18 cellular contexts compared by ENCODE assay signal in genomic region chr2:164561416-164561815, GRCh38. TPM values are rescaled to one million over a fixed set of nuclear protein-coding genes. Genes with fewer than 3 reads are reported as not detected.
DNase-seq lines count a peak whose midpoint lies in the region; ATAC-seq, FAIRE-seq and TF ChIP-seq lines count a peak whose summit lies in the region.
"Had no signal": no experiment of that assay in that cellular context is flagged by ENCODE, and none has a peak within 500 bp of the region (broad histone marks: within the 10 kb centered on the region; RNA-seq: fewer than 3 reads in every experiment).

No MANE protein-coding gene starts in this region.

- WGBS in right lobe of liver (ENCODE audit: insufficient coverage, low coverage, low lambda C conversion rate, missing lambda C conversion rate), result 62% methylated on average over 3 of the region's 4 CpGs

- H3K27me3 ChIP-seq in right atrium auricular region (no peaks in the 10 kb centered on the region), bronchial epithelial cell (ENCODE audit: control insufficient read depth, insufficient read depth, low read length) (no peaks in the 10 kb centered on the region), right lobe of liver (no peaks in the 10 kb centered on the region), upper lobe of right lung (no peaks in the 10 kb centered on the region)
- H3K27me3 ChIP-seq: BLaER1 had no signal

- peaks cover 0 to 9% of the 10 kb centered on the region in 2 donors for H3K4me1 ChIP-seq in right atrium auricular region
- H3K4me1 ChIP-seq in HEK293 (ENCODE audit: control insufficient read depth, insufficient read depth, low read length), result no peaks in the 10 kb centered on the region; the same call in 1 of the 2 replicates
- peaks cover 0 to 37% (median 3%) of the 10 kb centered on the region in 4 donors for H3K4me1 ChIP-seq in right lobe of liver
- H3K4me1 ChIP-seq in upper lobe of right lung, result peaks cover 18% of the 10 kb centered on the region
- H3K4me1 ChIP-seq: BLaER1 had no signal

- CTCF ChIA-PET in HEK293 (lab: Yijun Ruan, JAX), result interaction anchor here (0.6 to 4.7 kb wide), 12 partner anchors 9 to 1391 kb away, joined by 3 to 67 read pairs (median 4); partner anchors contain the start of gene GRB14

- TF ChIP-seq POLR2A in right lobe of liver (IDR thresholded peaks at IDR 0.05), result no peak

- H3K4me3 ChIP-seq in right atrium auricular region (no peak overlapping the region), HEK293 (ENCODE audit: low read depth, low read length) (no peak overlapping the region), bronchial epithelial cell (ENCODE audit: low read depth, low read length) (no peak overlapping the region), right lobe of liver (no peak overlapping the region), upper lobe of right lung (no peak overlapping the region)
- H3K4me3 ChIP-seq: BLaER1, GM12878, GM23248, HAP-1 had no signal

- TF ChIP-seq CTCF in right atrium auricular region (IDR thresholded peaks at IDR 0.05), result no peak
- TF ChIP-seq CTCF in HEK293 (tag by site-specific recombination; IDR thresholded peaks at IDR 0.05), result no peak
- no peak for TF ChIP-seq CTCF in bronchial epithelial cell (IDR thresholded peaks at IDR 0.05; ENCODE audit: insufficient read depth, low read length, severe bottlenecking)
- no peak for TF ChIP-seq CTCF in right lobe of liver (IDR thresholded peaks at IDR 0.05)
- no peak for TF ChIP-seq CTCF in upper lobe of right lung (IDR thresholded peaks at IDR 0.05)

- DNase-seq in Right ventricle myocardium inferior (ENCODE audit: missing footprints), result no peak
- no peak for DNase-seq in right atrium auricular region (ENCODE audit: low spot score)
- no peak for DNase-seq in bronchial epithelial cell (ENCODE audit: low read depth)
- no peak for DNase-seq in right lobe of liver
- no peak for DNase-seq in RPMI8226
- DNase-seq in upper lobe of right lung, result no peak
- DNase-seq: 8988T; CD4-positive, alpha-beta memory T cell; DMS53; DND-41; EL; GM23248 had no signal

- intact Hi-C loops in Right ventricle myocardium inferior (cut with DNase I), result loop anchor here (2.0 to 5.0 kb wide), 3 partner anchors 39 to 281 kb away; partner anchors contain the start of gene COBLL1
- intact Hi-C loops in right lobe of liver (cut with DNase I), result no loop called here
- intact Hi-C loops in upper lobe of right lung (cut with DNase I), result no loop called here

- H3K36me3 ChIP-seq in right atrium auricular region (no peaks in the 10 kb centered on the region), HEK293 (ENCODE audit: control insufficient read depth in 2 of 2, insufficient read depth in 1 of 2, low read length in 2 of 2) (no peaks in the 10 kb centered on the region), bronchial epithelial cell (ENCODE audit: control insufficient read depth, insufficient read depth, low read length) (no peaks in the 10 kb centered on the region), right lobe of liver (no peaks in the 10 kb centered on the region), upper lobe of right lung (no peaks in the 10 kb centered on the region)
- H3K36me3 ChIP-seq: BLaER1, HAP-1 had no signal

- H3K27ac ChIP-seq in right atrium auricular region (peak overlapping the region in 1 of 2 donors; percentile 3), HEK293 (ENCODE audit: extremely low read depth, low read depth, low read length) (no peak overlapping the region), right lobe of liver (no peak overlapping the region), upper lobe of right lung (no peak overlapping the region)
- H3K27ac ChIP-seq: BLaER1, GM23248 had no signal

- peak; percentile 18 for FAIRE-seq in bronchial epithelial cell (lab: Jason Lieb, UNC)
- FAIRE-seq: GM12878, HTR-8/SVneo had no signal

- POLR2A ChIA-PET in HEK293 (lab: Yijun Ruan, JAX), result no interaction called here

- no peaks in the 10 kb centered on the region for H3K9me3 ChIP-seq in right atrium auricular region
- no peaks in the 10 kb centered on the region for H3K9me3 ChIP-seq in HEK293 (ENCODE audit: control insufficient read depth, insufficient read depth, low read depth, low read length)
- H3K9me3 ChIP-seq in right lobe of liver, result no peaks in the 10 kb centered on the region
- H3K9me3 ChIP-seq in upper lobe of right lung, result no peaks in the 10 kb centered on the region
- H3K9me3 ChIP-seq: BLaER1, HAP-1 had no signal

- ATAC-seq in Right ventricle myocardium inferior, result peak; percentile 34
- peak; percentile 36 to 63 (median 52) for ATAC-seq in right lobe of liver
- no peak for ATAC-seq in GM21367 (IDR thresholded peaks at IDR 0.05; ENCODE audit: unreplicated experiment)
- ATAC-seq in upper lobe of right lung, result no peak
- ATAC-seq: GM12878 had no signal

TF ChIP-seq in HEK293, 187 proteins besides CTCF, POLR2A, EP300 and RAD21:
- TF ChIP-seq SP7 (tag by site-specific recombination; IDR thresholded peaks at IDR 0.05), result no peak
- TF ChIP-seq ZNF157 (tag by site-specific recombination; IDR thresholded peaks at IDR 0.05), result peak; percentile 58; the same call in 1 of the 2 replicates
TF ChIP-seq in HEK293: peak in this region for 1.

RNA-seq across cellular contexts. Expression of gene GRB14, which starts 59.9 kb away (rescaled TPM):
- total RNA-seq in Right ventricle myocardium inferior (22.1 TPM), right atrium auricular region (10 to 100 TPM in 1 of 2 donors, 1 to 10 TPM in 1; 4.4 to 15.5 TPM), bronchial epithelial cell (0.77 and 1.8 TPM in 2 replicates), right lobe of liver (10 to 100 TPM; 23.8 to 50.5 (median 36.2) TPM), upper lobe of right lung (8.9 TPM)
- total RNA-seq: CD4-positive, alpha-beta memory T cell; GM12878; GM23248 had no signal

Comparison
In these comparisons a context has a peak if more than half of its experiments do, and no peak if none do; other contexts are left out.
1. ATAC-seq: peak in Right ventricle myocardium inferior (single experiment) and right lobe of liver (4 of 4); none in GM21367 (single experiment) and upper lobe of right lung (single experiment).